In genomic region chr17:50560931-50561750, GRCh38 we compare ENCODE assay signal across 9 cellular contexts. TPM values are rescaled to one million over a fixed set of nuclear protein-coding genes. Genes with fewer than 3 reads are reported as not detected.
DNase-seq lines count a peak whose midpoint lies in the region; ATAC-seq and TF ChIP-seq lines count a peak whose summit lies in the region.
"Had no signal": no experiment of that assay in that cellular context is flagged by ENCODE, and none has a peak within 500 bp of the region (broad histone marks: within the 10 kb centered on the region; RNA-seq: fewer than 3 reads in every experiment).

No MANE protein-coding gene starts in this region.

- H3K27ac ChIP-seq in cardiac muscle cell (no peak overlapping the region), RWPE2 (ENCODE audit: poor library complexity, severe bottlenecking) (no peak overlapping the region), iPS-18a (ENCODE audit: low read length) (no peak overlapping the region), upper lobe of right lung (no peak overlapping the region)
- H3K27ac ChIP-seq: epithelial cell of prostate had no signal

- ATAC-seq in Right ventricle myocardium superior (ENCODE audit: poor library complexity) (no peak), RWPE2 (ENCODE audit: low read depth) (no peak), upper lobe of right lung (no peak), GM21390 (IDR thresholded peaks at IDR 0.05; ENCODE audit: unreplicated experiment) (no peak), HG02870 (IDR thresholded peaks at IDR 0.05; ENCODE audit: unreplicated experiment) (no peak), HG03108 (IDR thresholded peaks at IDR 0.05; ENCODE audit: unreplicated experiment) (no peak)

- DNase-seq in cardiac muscle cell (ENCODE audit: low read depth in 1 of 2, low spot score in 1 of 2) (peak in 1 of 2 donors; percentile 56), Right ventricle myocardium superior (no peak), RWPE2 (ENCODE audit: low spot score) (no peak), upper lobe of right lung (no peak)

- no peaks in the 10 kb centered on the region for H3K36me3 ChIP-seq in cardiac muscle cell
- no peaks in the 10 kb centered on the region for H3K36me3 ChIP-seq in RWPE2 (ENCODE audit: low read depth)
- no peaks in the 10 kb centered on the region for H3K36me3 ChIP-seq in iPS-18a (ENCODE audit: control insufficient read depth, low read depth, low read length)
- H3K36me3 ChIP-seq in upper lobe of right lung = no peaks in the 10 kb centered on the region

- intact Hi-C loops in Right ventricle myocardium superior (cut with DNase I) (no loop called here), upper lobe of right lung (cut with DNase I) (loop anchor here (5.0 kb wide), 2 partner anchors 61 to 131 kb away; no protein-coding TSS in a partner anchor)

- H3K9me3 ChIP-seq in cardiac muscle cell (ENCODE audit: low read depth) (no peaks in the 10 kb centered on the region), RWPE2 (ENCODE audit: severe bottlenecking) (no peaks in the 10 kb centered on the region), iPS-18a (ENCODE audit: control insufficient read depth, low read depth, low read length) (no peaks in the 10 kb centered on the region), upper lobe of right lung (no peaks in the 10 kb centered on the region)

- peaks cover 50% of the 10 kb centered on the region for H3K27me3 ChIP-seq in cardiac muscle cell
- H3K27me3 ChIP-seq in RWPE2 (ENCODE audit: insufficient read depth, poor library complexity, severe bottlenecking) = peaks cover 36% of the 10 kb centered on the region
- H3K27me3 ChIP-seq in iPS-18a (ENCODE audit: control insufficient read depth, insufficient read depth, low read length) = peaks cover 82% of the 10 kb centered on the region
- H3K27me3 ChIP-seq in upper lobe of right lung = peaks cover 63% of the 10 kb centered on the region

- H3K4me3 ChIP-seq in cardiac muscle cell (peak overlapping the region; percentile 64), RWPE2 (ENCODE audit: severe bottlenecking) (peak overlapping the region; percentile 35), iPS-18a (ENCODE audit: low read length) (peak overlapping the region; percentile 52), upper lobe of right lung (peak overlapping the region; percentile 54)

- H3K4me1 ChIP-seq in cardiac muscle cell (ENCODE audit: low read depth) (peaks cover 33% of the 10 kb centered on the region), RWPE2 (ENCODE audit: insufficient read depth, poor library complexity, severe bottlenecking) (no peaks in the 10 kb centered on the region), iPS-18a (ENCODE audit: control insufficient read depth, low read depth, low read length) (peaks cover 32% of the 10 kb centered on the region), upper lobe of right lung (peaks cover 30% of the 10 kb centered on the region)

- H3K9ac ChIP-seq in iPS-18a (ENCODE audit: low read length) = no peak overlapping the region

- TF ChIP-seq CTCF in cardiac muscle cell (IDR thresholded peaks at IDR 0.05; ENCODE audit: low read depth, low read length) (no peak), RWPE2 (IDR thresholded peaks at IDR 0.05; ENCODE audit: poor library complexity, severe bottlenecking) (no peak), upper lobe of right lung (IDR thresholded peaks at IDR 0.05) (no peak)

RNA-seq across cellular contexts. Expression of gene CACNA1G, which starts 0.6 kb away (rescaled TPM):
- total RNA-seq in cardiac muscle cell = 29.7 and 46.1 TPM in 2 replicates
- 19.0 and 22.8 TPM in 2 replicates for polyA plus RNA-seq in cardiac muscle cell
- total RNA-seq in Right ventricle myocardium superior = 0.24 TPM
- not detected for total RNA-seq in upper lobe of right lung

RNA-seq across cellular contexts. Expression of gene SPATA20, which starts 14.2 kb away (rescaled TPM):
- total RNA-seq in cardiac muscle cell = 194 and 216 TPM in 2 replicates
- polyA plus RNA-seq in cardiac muscle cell = 103 and 162 TPM in 2 replicates
- total RNA-seq in Right ventricle myocardium superior = 58.2 TPM
- total RNA-seq in upper lobe of right lung = 31.6 TPM

RNA-seq across cellular contexts. Expression of gene EPN3, which starts 28.6 kb away (rescaled TPM):
- total RNA-seq in cardiac muscle cell (2.0 and 3.1 TPM in 2 replicates), Right ventricle myocardium superior (17.7 TPM), upper lobe of right lung (0.09 TPM)
- polyA plus RNA-seq in cardiac muscle cell = 1.9 and 3.5 TPM in 2 replicates

RNA-seq across cellular contexts. Expression of gene MYCBPAP, which starts 52.9 kb away (rescaled TPM):
- total RNA-seq in cardiac muscle cell (1.2 and 3.2 TPM in 2 replicates), Right ventricle myocardium superior (0.43 TPM), upper lobe of right lung (1.3 TPM)
- 1.2 and 2.5 TPM in 2 replicates for polyA plus RNA-seq in cardiac muscle cell

Comparison
In these comparisons a context has a peak if more than half of its experiments do, and no peak if none do; other contexts are left out.
1. RNA of gene CACNA1G, which starts 0.6 kb away (total RNA-seq): 29.7 to 46.1 TPM in cardiac muscle cell; 0.24 TPM in Right ventricle myocardium superior (single experiment) and not detected in upper lobe of right lung (single experiment); every median in the first group is over 10 times any median in the second.
2. Peak in every context shown above with its lines, with median percentiles within 50 percentile points of each other: H3K4me3 ChIP-seq.